15 cellular contexts compared by ENCODE assay signal in the genomic region with DNA sequence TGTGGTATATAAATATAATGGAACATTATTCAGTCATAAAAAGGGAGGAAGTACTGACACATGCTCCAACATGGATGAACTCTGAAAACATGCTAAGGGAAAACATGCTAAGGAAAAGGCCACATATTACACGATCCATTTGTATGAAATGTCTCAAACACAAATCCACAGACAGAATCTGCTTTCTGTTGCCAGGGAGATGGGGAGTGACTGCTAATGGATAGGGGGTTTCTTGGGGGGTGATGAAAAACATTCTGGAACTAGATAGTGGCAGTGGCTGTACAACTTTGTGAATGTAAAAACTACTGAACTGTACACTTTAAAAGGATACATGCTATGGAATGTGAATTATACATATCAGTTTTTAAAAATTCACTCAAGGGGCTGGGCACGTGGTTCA. TPM values are rescaled to one million over a fixed set of nuclear protein-coding genes. Genes with fewer than 3 reads are reported as not detected.
A peak's percentile ranks its signal among the peaks of the same experiment; 100 is the strongest.
DNase-seq lines count a peak whose midpoint lies in the region; ATAC-seq lines count a peak whose summit lies in the region.
"Had no signal": no experiment of that assay in that cellular context is flagged by ENCODE, and none has a peak within 500 bp of the region (broad histone marks: within the 10 kb centered on the region; RNA-seq: fewer than 3 reads in every experiment).

No MANE protein-coding gene starts in this region.

- peak overlapping the region; percentile 60 to 79 for H3K27ac ChIP-seq in esophagus (ENCODE audit: low read depth in 2 of 2, low read length in 1 of 2)
- H3K27ac ChIP-seq: coronary artery, thoracic aorta had no signal

- no peak overlapping the region for H3K4me3 ChIP-seq in esophagus (ENCODE audit: low read depth in 1 of 2, low read length in 2 of 2)
- H3K4me3 ChIP-seq: coronary artery, spleen, thoracic aorta had no signal

- H3K36me3 Mint-ChIP-seq in activated naive CD4-positive, alpha-beta T cell treated with anti-CD3 and anti-CD28 coated beads for 36 hours (ENCODE audit: low read depth) = peaks cover 25% of the 10 kb centered on the region
- H3K36me3 Mint-ChIP-seq in T-cell = peaks cover 15% of the 10 kb centered on the region
- peaks cover 5% of the 10 kb centered on the region for H3K36me3 Mint-ChIP-seq in stimulated activated memory B cell treated with anti-CD40 and anti-IgM and Interleukin-4, amounts not matched to agents 10 μg/mL and 1 μg/mL and 100 μg/mL, for 72 hours

- POLR2A ChIA-PET in T-cell (lab: Charles Lee) = interaction anchor here in 1 of 2 donors (0.7 kb wide), 1 partner anchor 22 kb away, joined by 3 read pairs; no protein-coding TSS in a partner anchor

- H3K27ac Mint-ChIP-seq in activated naive CD4-positive, alpha-beta T cell treated with anti-CD3 and anti-CD28 coated beads for 36 hours = peak overlapping the region; percentile 98
- H3K27ac Mint-ChIP-seq in T-cell = peak overlapping the region; percentile 58 to 87
- H3K27ac Mint-ChIP-seq in stimulated activated memory B cell treated with anti-CD40 and anti-IgM and Interleukin-4, amounts not matched to agents 10 μg/mL and 1 μg/mL and 100 μg/mL, for 72 hours = peak overlapping the region; percentile 95

- no peaks in the 10 kb centered on the region for H3K27me3 ChIP-seq in esophagus (ENCODE audit: control insufficient read depth in 1 of 2, insufficient read depth in 2 of 2, low read length in 2 of 2)
- H3K27me3 ChIP-seq: spleen had no signal

- no peak for DNase-seq in activated naive CD4-positive, alpha-beta T cell treated with anti-CD3 and anti-CD28 coated beads for 36 hours
- DNase-seq in activated naive CD4-positive, alpha-beta T cell treated with anti-CD3 and anti-CD28 coated beads, Interleukin-2, amount 50 U/mL, for 16 hours = no peak
- DNase-seq in T-cell (no peak), dedifferentiated amniotic fluid mesenchymal stem cell (ENCODE audit: extremely low spot score) (no peak), SK-N-DZ (ENCODE audit: low spot score) (no peak)
- DNase-seq in activated effector memory CD4-positive, alpha-beta T cell treated with Interleukin-2 at 50 U/mL for 16 hours = no peak
- DNase-seq: activated CD8-positive, alpha-beta memory T cell treated with anti-CD3 and anti-CD28 coated beads for 24 hours; anterior cingulate cortex; NCI-H2029; NCI-H526; spleen had no signal

- peaks cover 0 to 14% of the 10 kb centered on the region in 2 donors for H3K4me1 ChIP-seq in esophagus (ENCODE audit: control insufficient read depth in 2 of 2, insufficient read depth in 2 of 2, low read length in 1 of 2)

- H3K4me3 Mint-ChIP-seq in activated naive CD4-positive, alpha-beta T cell treated with anti-CD3 and anti-CD28 coated beads for 36 hours = peak overlapping the region; percentile 16
- H3K4me3 Mint-ChIP-seq in T-cell = peak overlapping the region in 2 of 3 donors; percentile 26
- H3K4me3 Mint-ChIP-seq in stimulated activated memory B cell treated with anti-CD40 and anti-IgM and Interleukin-4, amounts not matched to agents 10 μg/mL and 1 μg/mL and 100 μg/mL, for 72 hours = no peak overlapping the region

- CTCF ChIA-PET in activated naive CD4-positive, alpha-beta T cell treated with anti-CD3 and anti-CD28 coated beads for 36 hours (lab: Charles Lee) = interaction anchor here (1.1 to 2.9 kb wide), 2 partner anchors 24 to 25 kb away, joined by 3 to 20 read pairs; no protein-coding TSS in a partner anchor
- CTCF ChIA-PET in T-cell (lab: Charles Lee) = interaction anchor here (0.6 to 1.5 kb wide), 6 partner anchors 9 to 1374 kb away, joined by 3 to 9 read pairs (median 3); no protein-coding TSS in a partner anchor

- H3K9me3 ChIP-seq in esophagus (ENCODE audit: control insufficient read depth in 2 of 2, insufficient read depth in 1 of 2, low read depth in 1 of 2, low read length in 1 of 2) = no peaks in the 10 kb centered on the region

- no peak for ATAC-seq in T-cell (replicated peaks in 1 of 4)
- ATAC-seq in stimulated activated memory B cell treated with anti-CD40 and anti-IgM and Interleukin-4, amounts not matched to agents 10 μg/mL and 1 μg/mL and 100 μg/mL, for 72 hours = no peak

- 88 to 92% methylated on average over 2 of the region's 2 CpGs for WGBS in esophagus, 2 donors

- intact Hi-C loops in activated naive CD4-positive, alpha-beta T cell treated with anti-CD3 and anti-CD28 coated beads for 36 hours (cut with micrococcal nuclease) = loop anchor here (5.0 kb wide), 2 partner anchors 831 to 856 kb away; a partner anchor contains a TSS

- peaks cover 8% of the 10 kb centered on the region for H3K9me3 Mint-ChIP-seq in activated naive CD4-positive, alpha-beta T cell treated with anti-CD3 and anti-CD28 coated beads for 36 hours
- peaks cover 0 to 5% (median 2%) of the 10 kb centered on the region in 3 donors for H3K9me3 Mint-ChIP-seq in T-cell
- no peaks in the 10 kb centered on the region for H3K9me3 Mint-ChIP-seq in stimulated activated memory B cell treated with anti-CD40 and anti-IgM and Interleukin-4, amounts not matched to agents 10 μg/mL and 1 μg/mL and 100 μg/mL, for 72 hours

- peaks cover 84% of the 10 kb centered on the region for H3K4me1 Mint-ChIP-seq in activated naive CD4-positive, alpha-beta T cell treated with anti-CD3 and anti-CD28 coated beads for 36 hours (ENCODE audit: low read depth)
- peaks cover 70 to 77% (median 77%) of the 10 kb centered on the region in 3 donors for H3K4me1 Mint-ChIP-seq in T-cell
- H3K4me1 Mint-ChIP-seq in stimulated activated memory B cell treated with anti-CD40 and anti-IgM and Interleukin-4, amounts not matched to agents 10 μg/mL and 1 μg/mL and 100 μg/mL, for 72 hours = peaks cover 62% of the 10 kb centered on the region

- peaks cover 0 to 2% of the 10 kb centered on the region in 2 donors for H3K36me3 ChIP-seq in esophagus (ENCODE audit: control insufficient read depth in 2 of 2, insufficient read depth in 2 of 2, low read length in 1 of 2)
- H3K36me3 ChIP-seq: thoracic aorta had no signal

- H3K27me3 Mint-ChIP-seq in activated naive CD4-positive, alpha-beta T cell treated with anti-CD3 and anti-CD28 coated beads for 36 hours (ENCODE audit: low read depth) = no peaks in the 10 kb centered on the region
- H3K27me3 Mint-ChIP-seq in T-cell = no peaks in the 10 kb centered on the region
- H3K27me3 Mint-ChIP-seq in stimulated activated memory B cell treated with anti-CD40 and anti-IgM and Interleukin-4, amounts not matched to agents 10 μg/mL and 1 μg/mL and 100 μg/mL, for 72 hours = no peaks in the 10 kb centered on the region

RNA-seq across cellular contexts. Expression of a gene that starts 6.6 kb away (rescaled TPM):
- 10 to 100 TPM; 41.1 to 43.2 TPM for total RNA-seq in activated naive CD4-positive, alpha-beta T cell treated with anti-CD3 and anti-CD28 coated beads for 36 hours
- 10 to 100 TPM; 36.0 to 38.1 (median 36.6) TPM for total RNA-seq in T-cell
- 1 to 10 TPM; 4.7 to 9.4 TPM for polyA plus RNA-seq in esophagus
- polyA plus RNA-seq in SK-N-DZ (2014; cell fraction: cytosol; rRNA removed) = 4.0 and 4.5 TPM in 2 replicates
- polyA plus RNA-seq in SK-N-DZ (2014; cell fraction: nucleus; rRNA removed) = 3.6 and 8.1 TPM in 2 replicates

RNA-seq across cellular contexts. Expression of a gene that starts 37.4 kb away (rescaled TPM):
- total RNA-seq in activated naive CD4-positive, alpha-beta T cell treated with anti-CD3 and anti-CD28 coated beads for 36 hours = 1 to 10 TPM; 5.2 to 5.8 TPM
- 10 to 100 TPM in 3 of 5 donors, 1 to 10 TPM in 2; 8.8 to 14.1 (median 11.5) TPM for total RNA-seq in T-cell
- polyA plus RNA-seq in esophagus = 10 to 100 TPM in 1 of 2 donors, 1 to 10 TPM in 1; 9.2 to 14.7 TPM
- 39.6 and 51.3 TPM in 2 replicates for polyA plus RNA-seq in SK-N-DZ (2014; cell fraction: cytosol; rRNA removed)
- polyA plus RNA-seq in SK-N-DZ (2014; cell fraction: nucleus; rRNA removed) = 83.2 and 117 TPM in 2 replicates
